ENCODE assay signal across 8 cellular contexts in the genomic region with DNA sequence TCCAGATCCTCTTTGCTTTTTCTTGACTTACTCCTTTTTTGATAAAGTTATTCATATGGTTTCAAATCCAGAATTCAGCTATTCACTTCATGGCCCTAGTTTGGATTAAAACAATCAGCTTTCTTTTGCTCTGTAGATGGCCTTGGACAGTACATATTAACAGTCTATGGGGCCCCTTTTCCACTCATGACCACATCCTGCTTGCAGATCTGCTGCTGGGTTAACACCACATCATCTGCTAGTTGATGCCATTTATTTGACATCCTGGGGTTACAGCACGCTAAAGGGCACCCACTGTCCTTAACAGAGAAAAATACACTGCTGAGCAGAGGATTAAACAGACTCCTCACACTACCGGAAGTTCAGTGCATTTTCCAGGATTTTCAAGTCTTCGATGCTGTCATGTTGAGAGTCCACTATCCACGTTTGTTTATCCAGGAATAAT. TPM values are rescaled to one million over a fixed set of nuclear protein-coding genes. Genes with fewer than 3 reads are reported as not detected.
DNase-seq lines count a peak whose midpoint lies in the region; ATAC-seq and TF ChIP-seq lines count a peak whose summit lies in the region.

No MANE protein-coding gene starts in this region.

- H3K23ac ChIP-seq in trophoblast cell (ENCODE audit: low read length): no peak overlapping the region

- peaks cover 10% of the 10 kb centered on the region for H3K27me3 Mint-ChIP-seq in brain

- H4K8ac ChIP-seq in trophoblast cell (ENCODE audit: low read depth, low read length): no peak overlapping the region

- H3K9ac ChIP-seq in SK-N-SH: peak overlapping the region; percentile 88; the same call in 1 of the 2 replicates
- H3K9ac ChIP-seq in trophoblast cell (ENCODE audit: low read length): no peak overlapping the region

- H2AK5ac ChIP-seq in trophoblast cell (ENCODE audit: low read length): no peak overlapping the region

- H2AFZ ChIP-seq in SK-N-SH (ENCODE audit: low read depth): peak overlapping the region; percentile 91
- no peak overlapping the region for H2AFZ ChIP-seq in trophoblast cell (ENCODE audit: insufficient read depth, low read length, poor library complexity)

- H3K18ac ChIP-seq in trophoblast cell (ENCODE audit: low read length): no peak overlapping the region

- peaks cover 29% of the 10 kb centered on the region for H3F3A ChIP-seq in SK-N-SH (replicated peaks; ENCODE audit: insufficient read depth)

- H3K4me1 ChIP-seq in SK-N-SH (ENCODE audit: control insufficient read depth in 1 of 2, insufficient read depth in 2 of 2, low read depth in 1 of 2, low read length in 1 of 2) (peaks cover 0 to 12% of the 10 kb centered on the region in 2 experiments; a peak in 3 of 4 replicates), trophoblast cell (ENCODE audit: control insufficient read depth in 1 of 2, insufficient read depth in 2 of 2, low read length in 2 of 2) (peaks cover 0 to 5% of the 10 kb centered on the region in 2 experiments)

- no peak overlapping the region for H3K4ac ChIP-seq in trophoblast cell (ENCODE audit: low read depth, low read length)

- H3K79me2 ChIP-seq in SK-N-SH (ENCODE audit: insufficient read depth): peaks cover 36% of the 10 kb centered on the region
- H3K79me2 ChIP-seq in trophoblast cell (ENCODE audit: control insufficient read depth, insufficient read depth, low read length, poor library complexity): no peaks in the 10 kb centered on the region

- H3K4me3 ChIP-seq in SK-N-SH (ENCODE audit: low read depth in 2 of 2, low read length in 1 of 2) (no peak overlapping the region), trophoblast cell (ENCODE audit: low read depth, low read length) (no peak overlapping the region)

- H3K14ac ChIP-seq in trophoblast cell (ENCODE audit: low read length): no peak overlapping the region

- peak overlapping the region; percentile 39 for H2BK120ac ChIP-seq in trophoblast cell (ENCODE audit: insufficient read depth, low read length, poor library complexity)

- peak overlapping the region in 3 of 5 experiments; percentile 21 to 95 (median 26) for H3K27ac Mint-ChIP-seq in brain

- H3K27me3 ChIP-seq in SK-N-SH (ENCODE audit: insufficient read depth) (no peaks in the 10 kb centered on the region), trophoblast cell (ENCODE audit: insufficient read depth, low read length) (no peaks in the 10 kb centered on the region)

- H3K4me1 Mint-ChIP-seq in brain: peaks cover 29% of the 10 kb centered on the region

- DNase-seq in SK-N-SH (no peak), trophoblast cell (no peak), midbrain (lab: John Stamatoyannopoulos, UW) (no peak), SW480 (ENCODE audit: low spot score) (no peak), DMS53 treated with DMSO at 0.1 percent for 48 hours (lab: John Stamatoyannopoulos, UW; ENCODE audit: unreplicated experiment) (no peak)

- 22% methylated on average over 4 of the region's 4 CpGs for WGBS in SK-N-SH (ENCODE audit: low lambda C conversion rate)
- no CpG with 5 or more reads among the region's 4 CpGs for WGBS in trophoblast cell (ENCODE audit: extremely low coverage, insufficient coverage, insufficient read length)

- POLR2A ChIA-PET in SK-N-SH (lab: Yijun Ruan, JAX): no interaction called here

- no peaks in the 10 kb centered on the region for H3K36me3 Mint-ChIP-seq in brain

- no peaks in the 10 kb centered on the region for H3K9me2 ChIP-seq in SK-N-SH

- no peak overlapping the region for H3K4me3 Mint-ChIP-seq in brain

- ATAC-seq in GM18870 (IDR thresholded peaks at IDR 0.05; ENCODE audit: unreplicated experiment): peak; percentile 66
- peak; percentile 85 for ATAC-seq in HG02938 (IDR thresholded peaks at IDR 0.05; ENCODE audit: unreplicated experiment)

- H2BK12ac ChIP-seq in trophoblast cell (ENCODE audit: low read length): no peak overlapping the region

- H3K36me3 ChIP-seq in SK-N-SH (replicated peaks in 1 of 2; ENCODE audit: control insufficient read depth in 1 of 2, insufficient read depth in 2 of 2, low read length in 1 of 2): peaks cover 0 to 4% of the 10 kb centered on the region in 2 experiments
- no peaks in the 10 kb centered on the region for H3K36me3 ChIP-seq in trophoblast cell (ENCODE audit: control insufficient read depth in 1 of 2, insufficient read depth in 2 of 2, low read length in 2 of 2)

- H3K9me3 Mint-ChIP-seq in brain: no peaks in the 10 kb centered on the region

- no peaks in the 10 kb centered on the region for H4K20me1 ChIP-seq in SK-N-SH (ENCODE audit: insufficient read depth)

- TF ChIP-seq CTCF in SK-N-SH (IDR thresholded peaks at IDR 0.05) (no peak), brain (conservative IDR thresholded peaks at IDR 0.05) (no peak)

- no peaks in the 10 kb centered on the region for H3K79me1 ChIP-seq in trophoblast cell (ENCODE audit: low read length)

- peak overlapping the region; percentile 43 for H4K91ac ChIP-seq in trophoblast cell (ENCODE audit: low read depth, low read length)

- H2BK5ac ChIP-seq in trophoblast cell (ENCODE audit: low read depth, low read length, poor library complexity): no peak overlapping the region

- CTCF ChIA-PET in SK-N-SH (lab: Yijun Ruan, JAX): interaction anchor here (0.5 to 0.8 kb wide), 2 partner anchors 805 to 1043 kb away, joined by 3 read pairs; no protein-coding TSS in a partner anchor

- H3K4me2 ChIP-seq in SK-N-SH: peak overlapping the region; percentile 82
- H3K4me2 ChIP-seq in trophoblast cell (ENCODE audit: low read length): no peak overlapping the region

- no peak for TF ChIP-seq EP300 in SK-N-SH (IDR thresholded peaks at IDR 0.05; ENCODE audit: borderline replicate concordance in 1 of 2, low read depth in 1 of 2, low read length in 1 of 2)

- TF ChIP-seq RAD21 in SK-N-SH (IDR thresholded peaks at IDR 0.05; ENCODE audit: low read length): no peak

- H3K9me3 ChIP-seq in SK-N-SH (no peaks in the 10 kb centered on the region), trophoblast cell (ENCODE audit: insufficient read depth, low read depth, low read length) (no peaks in the 10 kb centered on the region)

- H4K12ac ChIP-seq in trophoblast cell (ENCODE audit: low read depth, low read length): no peak overlapping the region

- peak overlapping the region; percentile 95 to 97 for H3K27ac ChIP-seq in SK-N-SH (ENCODE audit: low read depth in 2 of 2, low read length in 1 of 2)
- H3K27ac ChIP-seq in trophoblast cell (ENCODE audit: low read depth, low read length): no peak overlapping the region

TF ChIP-seq in SK-N-SH, 30 proteins besides CTCF, POLR2A, EP300 and RAD21:
- no peak for TF ChIP-seq YY1 (IDR thresholded peaks at IDR 0.05; ENCODE audit: low read depth)
- no peak for TF ChIP-seq SIN3A (IDR thresholded peaks at IDR 0.05; ENCODE audit: borderline replicate concordance, low read depth, low read length)
- 0 out of 2 replicates have a peak, but pooled peaks have one; percentile 13 for TF ChIP-seq TAF1 (IDR thresholded peaks at IDR 0.05; ENCODE audit: borderline replicate concordance, low read depth, low read length)
- TF ChIP-seq EZH2phosphoT487 (IDR thresholded peaks at IDR 0.05; ENCODE audit: borderline replicate concordance, low read depth): no peak
TF ChIP-seq in SK-N-SH: peak in this region for 1.

RNA-seq across cellular contexts. Expression of a gene that starts 0.9 kb away (rescaled TPM):
- 56.1 and 72.4 TPM in 2 replicates for polyA plus RNA-seq in SK-N-SH (2012; rRNA removed)
- 85.8 and 103 TPM in 2 replicates for polyA plus RNA-seq in SK-N-SH (2012; cell fraction: cytosol; rRNA removed)
- 29.4 and 57.0 TPM in 2 replicates for polyA plus RNA-seq in SK-N-SH (2012; cell fraction: nucleus; rRNA removed)
- 6.5 TPM for polyA plus RNA-seq in brain (ENCODE audit: insufficient read depth, low read depth, low replicate concordance)
- 4.9 and 5.5 TPM in 2 replicates for polyA plus RNA-seq in trophoblast cell (2013)
